10 cellular contexts compared by ENCODE assay signal in genomic region chrX:68832516-68833447, GRCh38. TPM values are rescaled to one million over a fixed set of nuclear protein-coding genes. Genes with fewer than 3 reads are reported as not detected.
A peak's percentile ranks its signal among the peaks of the same experiment; 100 is the strongest.
DNase-seq lines count a peak whose midpoint lies in the region; ATAC-seq, FAIRE-seq and TF ChIP-seq lines count a peak whose summit lies in the region.
"Had no signal": no experiment of that assay in that cellular context is flagged by ENCODE, and none has a peak within 500 bp of the region (broad histone marks: within the 10 kb centered on the region; RNA-seq: fewer than 3 reads in every experiment).

No MANE protein-coding gene starts in this region.

- TF ChIP-seq CTCF in MCF 10A (IDR thresholded peaks at IDR 0.05; ENCODE audit: unreplicated experiment): no peak

- peaks cover 6% of the 10 kb centered on the region for H3K36me3 Mint-ChIP-seq in MCF 10A (ENCODE audit: insufficient read depth, unreplicated experiment)
- H3K36me3 Mint-ChIP-seq: activated naive CD8-positive, alpha-beta T cell treated with anti-CD3 and anti-CD28 coated beads, Interleukin-2, amount 10 ng/mL, durations not matched to agents 7 days and 5 days had no signal

- intact Hi-C loops in MCF 10A (cut with micrococcal nuclease): loop anchor here (10.0 kb wide), 1 partner anchor 102 kb away; no protein-coding TSS in a partner anchor

- ATAC-seq in left lobe of liver (no peak), HG02759 (IDR thresholded peaks at IDR 0.05; ENCODE audit: unreplicated experiment) (no peak), HG02970 (IDR thresholded peaks at IDR 0.05; ENCODE audit: low FRiP score, unreplicated experiment) (no peak)

- peak overlapping the region; percentile 91 for H3K27ac Mint-ChIP-seq in MCF 10A (ENCODE audit: low read depth, unreplicated experiment)
- H3K27ac Mint-ChIP-seq: activated naive CD8-positive, alpha-beta T cell treated with anti-CD3 and anti-CD28 coated beads, Interleukin-2, amount 10 ng/mL, durations not matched to agents 7 days and 5 days had no signal

- H3K36me3 ChIP-seq in small intestine (ENCODE audit: control insufficient read depth in 2 of 2, insufficient read depth in 2 of 2, low read length in 2 of 2): no peaks in the 10 kb centered on the region

- H3K9me3 ChIP-seq in small intestine (ENCODE audit: control insufficient read depth, low read depth): no peaks in the 10 kb centered on the region

- H3K27me3 ChIP-seq in small intestine (ENCODE audit: control insufficient read depth in 2 of 2, insufficient read depth in 2 of 2, low read length in 2 of 2): no peaks in the 10 kb centered on the region

- 48 to 60% (median 49%) methylated on average over 7 to 12 of the region's 12 CpGs for WGBS in small intestine, 3 donors

- peaks cover 14% of the 10 kb centered on the region for H3K4me1 Mint-ChIP-seq in MCF 10A (ENCODE audit: insufficient read depth, unreplicated experiment)

- DNase-seq in HT-29 (ENCODE audit: low spot score) (peak; percentile 49), MCF 10A (ENCODE audit: unreplicated experiment) (no peak), left lobe of liver (ENCODE audit: low spot score) (peak; percentile 10), small intestine (no peak), NCI-H187 (lab: John Stamatoyannopoulos, UW) (no peak), superior temporal gyrus (ENCODE audit: extremely low spot score) (no peak)
- DNase-seq: activated naive CD8-positive, alpha-beta T cell treated with anti-CD3 and anti-CD28 coated beads, Interleukin-2, amount 10 ng/mL, durations not matched to agents 7 days and 5 days; NCI-H446 had no signal

- H3K9me3 Mint-ChIP-seq in MCF 10A (ENCODE audit: unreplicated experiment): peaks cover 6% of the 10 kb centered on the region
- H3K9me3 Mint-ChIP-seq: activated naive CD8-positive, alpha-beta T cell treated with anti-CD3 and anti-CD28 coated beads, Interleukin-2, amount 10 ng/mL, durations not matched to agents 7 days and 5 days had no signal

- POLR2A ChIA-PET in MCF 10A (lab: Yijun Ruan, JAX): interaction anchor here (0.6 to 4.5 kb wide), 15 partner anchors 10 to 1611 kb away, joined by 3 to 19 read pairs (median 5); no protein-coding TSS in a partner anchor

- H3K4me3 Mint-ChIP-seq in MCF 10A (ENCODE audit: unreplicated experiment): peak overlapping the region; percentile 77

- no peak for FAIRE-seq in small intestine (lab: Jason Lieb, UNC)

- H3K27me3 Mint-ChIP-seq in MCF 10A (ENCODE audit: insufficient read depth, unreplicated experiment): peaks cover 26% of the 10 kb centered on the region

- no TSS peak for BruUV-seq in MCF 10A (replicated peaks; lab: Mats Ljungman, UMichigan)

- CTCF ChIA-PET in MCF 10A (lab: Yijun Ruan, JAX): interaction anchor here (0.7 to 2.4 kb wide), 9 partner anchors 11 to 452 kb away, joined by 3 to 19 read pairs (median 4); no protein-coding TSS in a partner anchor

- H3K27ac ChIP-seq in small intestine (ENCODE audit: low read depth in 1 of 2, low read length in 1 of 2): peak overlapping the region; percentile 84 to 95

- H3K4me1 ChIP-seq in small intestine (ENCODE audit: control insufficient read depth in 2 of 2, insufficient read depth in 1 of 2, low read depth in 1 of 2, low read length in 1 of 2): peaks cover 0 to 6% of the 10 kb centered on the region in 2 donors

- peak overlapping the region; percentile 13 to 78 for H3K4me3 ChIP-seq in small intestine (ENCODE audit: low read depth in 1 of 2, low read length in 2 of 2)

RNA-seq across cellular contexts. Expression of gene EFNB1, which starts 4.0 kb away (rescaled TPM):
- total RNA-seq in HT-29 (2014; rRNA removed; shearing (Covaris generic)): 285 and 300 TPM in 2 replicates
- 38.9 and 42.9 TPM in 2 replicates for total RNA-seq in MCF 10A (2022)
- total RNA-seq in left lobe of liver: 10.8 TPM
- 10 to 100 TPM; 21.9 to 47.0 (median 26.4) TPM for polyA plus RNA-seq in small intestine

Comparison
In these comparisons a context has a peak if more than half of its experiments do, and no peak if none do; other contexts are left out.
1. DNase-seq: peak in HT-29 (single experiment) and left lobe of liver (single experiment); none in MCF 10A (single experiment), small intestine (single experiment), NCI-H187 (0 of 2) and superior temporal gyrus (single experiment).